In genomic region chr6:167696261-167696660, GRCh38 we compare ENCODE assay signal across 25 cellular contexts.
"Had no signal": no experiment of that assay in that cellular context is flagged by ENCODE, and none has a peak within 500 bp of the region (broad histone marks: within the 10 kb centered on the region; RNA-seq: fewer than 3 reads in every experiment).

No MANE protein-coding gene starts in this region.

- H3K27me3 ChIP-seq: gastroesophageal sphincter, heart right ventricle, left lung, pancreas, right lobe of liver, transverse colon, vagina had no signal

- DNase-seq: dermis blood vessel endothelial cell; foreskin fibroblast; heart right ventricle; hippocampal formation; left cardiac atrium; mesenchymal stem cell; mucosa of descending colon; naive B cell; pancreas; right lobe of liver; small intestine; stimulated activated CD4-positive, alpha-beta T cell treated with anti-CD3 and anti-CD28 coated beads, Interleukin-15, amount 100 ng/mL, for 24 hours; stimulated activated CD4-positive, alpha-beta T cell treated with anti-CD3 and anti-CD28 coated beads, Interleukin-2, amount 100 ng/mL, for 48 hours; stimulated activated naive B cell treated with anti-CD40 and anti-IgM and Interleukin-4, amounts not matched to agents 10 μg/mL and 1 μg/mL and 100 μg/mL, for 72 hours; transverse colon had no signal

- H3K9me3 Mint-ChIP-seq: mesothelial cell of epicardium; natural killer cell treated with Interleukin-12 subunit alpha and Interleukin-12 subunit beta and Interleukin-15 and Interleukin-18, amount 100 ng/mL, for 72 hours; neural crest cell; stimulated activated naive CD8-positive, alpha-beta T cell treated with anti-CD3 and anti-CD28 coated beads, Interleukin-15, Interleukin-2, amounts not matched to agents 100 ng/mL and 50 ng/mL, for 24 hours had no signal

- H3K27ac ChIP-seq: coronary artery, gastroesophageal sphincter, heart right ventricle, left lung, neutrophil, pancreas, right lobe of liver, thoracic aorta, transverse colon, vagina had no signal

- H3K36me3 ChIP-seq: gastroesophageal sphincter, heart right ventricle, left lung, neutrophil, pancreas, right lobe of liver, thoracic aorta, transverse colon, vagina had no signal

- H3K27ac Mint-ChIP-seq: stimulated activated naive B cell treated with anti-CD40 and anti-IgM and Interleukin-4, amounts not matched to agents 10 μg/mL and 1 μg/mL and 100 μg/mL, for 72 hours; stimulated activated naive CD8-positive, alpha-beta T cell treated with anti-CD3 and anti-CD28 coated beads, Interleukin-15, Interleukin-2, amounts not matched to agents 100 ng/mL and 50 ng/mL, for 24 hours had no signal

- H3K36me3 Mint-ChIP-seq: mesothelial cell of epicardium; stimulated activated naive B cell treated with anti-CD40 and anti-IgM and Interleukin-4, amounts not matched to agents 10 μg/mL and 1 μg/mL and 100 μg/mL, for 72 hours had no signal

- H3K4me3 Mint-ChIP-seq: mesothelial cell of epicardium; natural killer cell treated with Interleukin-12 subunit alpha and Interleukin-12 subunit beta and Interleukin-15 and Interleukin-18, amount 100 ng/mL, for 72 hours; neural crest cell; stimulated activated naive B cell treated with anti-CD40 and anti-IgM and Interleukin-4, amounts not matched to agents 10 μg/mL and 1 μg/mL and 100 μg/mL, for 72 hours; stimulated activated naive CD8-positive, alpha-beta T cell treated with anti-CD3 and anti-CD28 coated beads, Interleukin-15, Interleukin-2, amounts not matched to agents 100 ng/mL and 50 ng/mL, for 24 hours had no signal

- H3K4me1 ChIP-seq: pancreas, right lobe of liver had no signal

- H3K9me3 ChIP-seq: gastroesophageal sphincter, heart right ventricle, left lung, mucosa of descending colon, neutrophil, pancreas, right lobe of liver, thoracic aorta, transverse colon, vagina had no signal

- ATAC-seq: gastroesophageal sphincter; heart right ventricle; left cardiac atrium; left lung; mucosa of descending colon; natural killer cell treated with Interleukin-12 subunit alpha and Interleukin-12 subunit beta and Interleukin-15 and Interleukin-18, amount 100 ng/mL, for 72 hours; pancreas; right lobe of liver; stimulated activated naive B cell treated with anti-CD40 and anti-IgM and Interleukin-4, amounts not matched to agents 10 μg/mL and 1 μg/mL and 100 μg/mL, for 72 hours had no signal

- H3K4me3 ChIP-seq: coronary artery, gastroesophageal sphincter, heart right ventricle, left lung, mucosa of descending colon, pancreas, right lobe of liver, thoracic aorta, transverse colon, vagina had no signal
